21 cellular contexts compared by ENCODE assay signal in genomic region chr6:42720739-42721138, GRCh38. TPM values are rescaled to one million over a fixed set of nuclear protein-coding genes. Genes with fewer than 3 reads are reported as not detected.
DNase-seq lines count a peak whose midpoint lies in the region; ATAC-seq and TF ChIP-seq lines count a peak whose summit lies in the region.
"Had no signal": no experiment of that assay in that cellular context is flagged by ENCODE, and none has a peak within 500 bp of the region (broad histone marks: within the 10 kb centered on the region; RNA-seq: fewer than 3 reads in every experiment).

No MANE protein-coding gene starts in this region.

- no peak overlapping the region for H3K27ac ChIP-seq in left lung
- H3K27ac ChIP-seq: SK-N-MC, vagina had no signal

- H3K4me3 Mint-ChIP-seq in CD14-positive monocyte, result no peak overlapping the region
- H3K4me3 Mint-ChIP-seq: activated CD4-positive, alpha-beta T cell treated with anti-CD3 and anti-CD28 coated beads, Interleukin-2, amount 10 ng/mL, durations not matched to agents 7 days and 5 days; natural killer cell had no signal

- H3K4me3 ChIP-seq in left lung, result no peak overlapping the region
- H3K4me3 ChIP-seq: SK-N-MC, vagina had no signal

- peaks cover 0 to 1% (median 0%) of the 10 kb centered on the region in 7 donors for H3K9me3 Mint-ChIP-seq in CD14-positive monocyte
- H3K9me3 Mint-ChIP-seq: activated CD4-positive, alpha-beta T cell treated with anti-CD3 and anti-CD28 coated beads, Interleukin-2, amount 10 ng/mL, durations not matched to agents 7 days and 5 days; natural killer cell had no signal

- H3K27me3 ChIP-seq in left lung, result no peaks in the 10 kb centered on the region
- H3K27me3 ChIP-seq: vagina had no signal

- H3K4me1 ChIP-seq in left lung, result peaks cover 0 to under 1% of the 10 kb centered on the region in 2 donors

- no peak overlapping the region for H3K27ac Mint-ChIP-seq in CD14-positive monocyte
- H3K27ac Mint-ChIP-seq: activated CD4-positive, alpha-beta T cell treated with anti-CD3 and anti-CD28 coated beads, Interleukin-2, amount 10 ng/mL, durations not matched to agents 7 days and 5 days; natural killer cell had no signal

- H3K36me3 ChIP-seq in left lung, result no peaks in the 10 kb centered on the region
- H3K36me3 ChIP-seq: vagina had no signal

- ATAC-seq in left lung, result peak; percentile 87
- no peak for ATAC-seq in HG02970 (IDR thresholded peaks at IDR 0.05; ENCODE audit: low FRiP score, unreplicated experiment)
- ATAC-seq: natural killer cell had no signal

- no peaks in the 10 kb centered on the region for H3K4me1 Mint-ChIP-seq in CD14-positive monocyte
- H3K4me1 Mint-ChIP-seq: natural killer cell had no signal

- H3K9me3 ChIP-seq in left lung, result no peaks in the 10 kb centered on the region
- H3K9me3 ChIP-seq: vagina had no signal

- peaks cover 4 to 8% (median 4%) of the 10 kb centered on the region in 3 donors for H3K27me3 Mint-ChIP-seq in CD14-positive monocyte (ENCODE audit: low read depth in 3 of 3)

- DNase-seq in Daoy (ENCODE audit: low read depth) (peak; percentile 52), M059J (ENCODE audit: low read depth) (peak; percentile 46), astrocyte of the hippocampus (ENCODE audit: low read depth, low spot score) (peak; percentile 64), left lung (peak; percentile 32 to 39), CD14-positive monocyte (ENCODE audit: low spot score) (no peak), HuH-7.5 (ENCODE audit: low spot score) (no peak), UCSD-AML1 (lab: John Stamatoyannopoulos, UW; ENCODE audit: unreplicated experiment) (no peak)
- DNase-seq: activated CD4-positive, alpha-beta T cell treated with anti-CD3 and anti-CD28 coated beads, Interleukin-2, amount 10 ng/mL, durations not matched to agents 7 days and 5 days; activated CD8-positive, alpha-beta memory T cell treated with anti-CD3 and anti-CD28 coated beads, Interleukin-2, amount 50 U/mL, for 48 hours; aorta; erythroblast; H7; natural killer cell; NCI-H187 treated with DMSO at 0.1 percent for 48 hours; NCI-H510A; stimulated activated CD4-positive, alpha-beta T cell treated with anti-CD3 and anti-CD28 coated beads, Interleukin-4, amount 100 ng/mL, for 1 hour; substantia nigra had no signal

- no peaks in the 10 kb centered on the region for H3K36me3 Mint-ChIP-seq in CD14-positive monocyte
- H3K36me3 Mint-ChIP-seq: natural killer cell had no signal

- intact Hi-C loops in left lung (cut with DNase I), result loop anchor here in 1 of 2 donors (10.0 kb wide), 1 partner anchor 56 kb away; no protein-coding TSS in a partner anchor
- intact Hi-C loops in CD14-positive monocyte (cut with micrococcal nuclease), result loop anchor here in 1 of 2 donors (10.0 kb wide), 1 partner anchor 64 kb away; the partner anchor contains the start of gene BICRAL

- TF ChIP-seq CTCF in left lung (IDR thresholded peaks at IDR 0.05) (no peak), CD14-positive monocyte (IDR thresholded peaks at IDR 0.05) (no peak)

RNA-seq across cellular contexts. Expression of gene PRPH2, which starts 1.7 kb away (rescaled TPM):
- not detected in 2 replicates for total RNA-seq in Daoy (2014; rRNA removed; shearing (Covaris generic))
- total RNA-seq in M059J (2014; rRNA removed; shearing (Covaris generic)), result not detected in 2 replicates
- 1 to 10 TPM; 1.7 to 1.9 TPM for total RNA-seq in left lung
- polyA plus RNA-seq in CD14-positive monocyte, result not detected
- total RNA-seq: activated CD4-positive, alpha-beta T cell treated with anti-CD3 and anti-CD28 coated beads, Interleukin-2, amount 10 ng/mL, durations not matched to agents 7 days and 5 days; HT-29; vagina had no signal

RNA-seq across cellular contexts. Expression of gene TBCC, which starts 25.2 kb away (rescaled TPM):
- total RNA-seq in Daoy (2014; rRNA removed; shearing (Covaris generic)), result 68.0 and 78.1 TPM in 2 replicates
- total RNA-seq in M059J (2014; rRNA removed; shearing (Covaris generic)), result 46.2 and 62.8 TPM in 2 replicates
- total RNA-seq in left lung, result 10 to 100 TPM; 16.8 to 20.4 TPM
- 10 to 100 TPM; 30.7 to 31.3 TPM for polyA plus RNA-seq in CD14-positive monocyte

Comparison
In these comparisons a context has a peak if more than half of its experiments do, and no peak if none do; other contexts are left out.
1. DNase-seq: peak in Daoy (single experiment), M059J (single experiment), astrocyte of the hippocampus (single experiment) and left lung (2 of 2); none in CD14-positive monocyte (single experiment), HuH-7.5 (single experiment) and UCSD-AML1 (single experiment).